Comparison of ENCODE assay signal across 1 cellular context in genomic region chr6:37459981-37460800, GRCh38.
TF ChIP-seq lines count a peak whose summit lies in the region.

No MANE protein-coding gene starts in this region.

TF ChIP-seq in K562, 482 proteins besides CTCF, POLR2A, EP300 and RAD21 (continued from another document):
- TF ChIP-seq ZC3H4 (CRISPR knock-in tag; IDR thresholded peaks at IDR 0.05; ENCODE audit: borderline replicate concordance) = no peak
- no peak for TF ChIP-seq ZNF12 (CRISPR knock-in tag; IDR thresholded peaks at IDR 0.05)
- TF ChIP-seq CTBP1 (IDR thresholded peaks at IDR 0.05; ENCODE audit: borderline replicate concordance) = peak; percentile 92
- peak; percentile 56; the same call in 1 of the 2 replicates for TF ChIP-seq MAX (CRISPR knock-in tag; IDR thresholded peaks at IDR 0.05)
- 0 out of 2 replicates have a peak, but pooled peaks have one; percentile 57 for TF ChIP-seq TRIM28 (IDR thresholded peaks at IDR 0.05)
- peak; percentile 76; the same call in 1 of the 2 replicates for TF ChIP-seq KLF1 (tag; IDR thresholded peaks at IDR 0.05)
- TF ChIP-seq ZNF184 (CRISPR knock-in tag; IDR thresholded peaks at IDR 0.05) = no peak
- TF ChIP-seq PBX2 (CRISPR knock-in tag; IDR thresholded peaks at IDR 0.05; ENCODE audit: low read depth) = no peak
- 0 out of 2 replicates have a peak, but pooled peaks have one; percentile 31 for TF ChIP-seq PBX2 (tag; conservative IDR thresholded peaks at IDR 0.05; ENCODE audit: low read depth)
- TF ChIP-seq ZNF644 (tag; IDR thresholded peaks at IDR 0.05; ENCODE audit: low read depth) = peak; percentile 81; the same call in 1 of the 2 replicates
- TF ChIP-seq KDM5B (IDR thresholded peaks at IDR 0.05; ENCODE audit: insufficient replicate concordance, low read depth, low read length) = no peak
- no peak for TF ChIP-seq NR4A1 (CRISPR knock-in tag; IDR thresholded peaks at IDR 0.05)
- no peak for TF ChIP-seq NR4A1 (tag; IDR thresholded peaks at IDR 0.05)
- 0 out of 2 replicates have a peak, but pooled peaks have one; percentile 19 for TF ChIP-seq SMC3 (conservative IDR thresholded peaks at IDR 0.05; ENCODE audit: insufficient read depth, low read depth, low read length)
- TF ChIP-seq ATF3 (IDR thresholded peaks at IDR 0.05) = no peak
- TF ChIP-seq ATF3 (CRISPR knock-in tag; conservative IDR thresholded peaks at IDR 0.05) = 0 out of 2 replicates have a peak, but pooled peaks have one; percentile 31
- TF ChIP-seq HDAC3 (IDR thresholded peaks at IDR 0.05; ENCODE audit: borderline replicate concordance, partially characterized antibody) = no peak
- TF ChIP-seq DPF2 (IDR thresholded peaks at IDR 0.05) = peak; percentile 98
- peak; percentile 86 for TF ChIP-seq MXI1 (IDR thresholded peaks at IDR 0.05; ENCODE audit: low read depth, low read length)
- TF ChIP-seq DMBX1 (CRISPR knock-in tag; IDR thresholded peaks at IDR 0.05; ENCODE audit: borderline replicate concordance) = peak; percentile 92
- peak; percentile 95; the same call in 1 of the 2 replicates for TF ChIP-seq CC2D1A (IDR thresholded peaks at IDR 0.05)
- peak; percentile 62; the same call in 1 of the 2 replicates for TF ChIP-seq EZH2 (IDR thresholded peaks at IDR 0.05; ENCODE audit: borderline replicate concordance, low read depth, low read length)
- no peak for TF ChIP-seq WHSC1 (IDR thresholded peaks at IDR 0.05; ENCODE audit: low read length)
TF ChIP-seq in K562: peak in this region for 124.
